In the genomic region with DNA sequence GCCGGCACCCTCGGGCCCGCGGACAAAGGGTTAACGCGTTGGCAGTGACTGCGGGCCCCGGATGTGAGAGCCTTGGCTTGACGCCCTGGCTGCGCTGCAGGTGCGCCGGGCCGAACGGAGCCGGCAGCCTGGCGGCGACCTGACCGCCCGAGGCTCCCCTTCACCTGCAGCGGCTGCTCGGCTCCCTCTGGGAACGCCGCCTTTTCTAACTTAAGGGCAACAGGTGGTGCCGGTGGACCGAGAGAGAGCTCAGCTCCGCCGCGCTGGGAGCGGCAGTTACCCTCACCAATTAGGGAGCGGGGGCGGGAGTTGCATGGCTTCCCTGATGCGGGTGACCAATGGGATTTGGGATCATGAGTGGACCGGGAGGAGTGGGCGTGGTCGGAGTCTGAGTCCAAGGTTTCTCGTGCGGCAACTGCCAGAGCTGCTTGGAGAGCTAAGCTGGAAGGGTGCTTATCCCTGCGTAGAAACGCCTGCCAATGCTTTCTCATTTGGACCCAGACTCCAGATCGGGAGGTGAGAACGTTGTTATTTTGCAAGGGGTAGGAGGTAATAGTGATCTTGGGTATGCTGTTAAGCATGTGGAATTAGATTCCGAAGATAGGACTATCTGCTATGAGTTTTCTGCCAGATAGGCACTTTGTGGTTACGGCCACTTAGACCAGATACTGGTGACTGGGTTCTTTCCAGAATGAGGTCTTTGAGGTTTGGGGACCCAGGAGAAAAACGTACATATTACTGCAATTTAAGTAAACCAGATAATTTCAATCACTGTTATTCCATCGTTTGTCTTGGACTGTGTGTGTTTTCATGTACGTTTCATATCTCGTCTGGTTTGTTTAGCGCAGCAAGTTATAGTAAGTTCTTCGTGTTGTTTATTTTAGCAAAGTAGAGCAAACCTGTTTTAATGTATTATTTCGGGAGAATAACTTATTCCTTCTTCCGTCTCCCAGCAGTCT, we compare ENCODE assay signal across 8 cellular contexts. TPM values are rescaled to one million over a fixed set of nuclear protein-coding genes. Genes with fewer than 3 reads are reported as not detected.
DNase-seq lines count a peak whose midpoint lies in the region; ATAC-seq and TF ChIP-seq lines count a peak whose summit lies in the region.

A gene with protein sequence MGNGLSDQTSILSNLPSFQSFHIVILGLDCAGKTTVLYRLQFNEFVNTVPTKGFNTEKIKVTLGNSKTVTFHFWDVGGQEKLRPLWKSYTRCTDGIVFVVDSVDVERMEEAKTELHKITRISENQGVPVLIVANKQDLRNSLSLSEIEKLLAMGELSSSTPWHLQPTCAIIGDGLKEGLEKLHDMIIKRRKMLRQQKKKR (plus strand): TSS at position 421 of the 959 bp plus-strand sequence. CDS start 622 bp downstream, outside the sequence.

- peaks cover 53% of the 10 kb centered on the region for H3K36me3 Mint-ChIP-seq in Calu3 (ENCODE audit: insufficient read depth, unreplicated experiment)

- BruUV-seq in Calu3 (replicated peaks; lab: Mats Ljungman, UMichigan): no TSS peak

- H3K4me1 ChIP-seq in HUES64 (ENCODE audit: insufficient read depth, low read length): peaks cover 24% of the 10 kb centered on the region

- peaks cover 50% of the 10 kb centered on the region for H3K4me1 Mint-ChIP-seq in Calu3 (ENCODE audit: low read depth, unreplicated experiment)

- no peaks in the 10 kb centered on the region for H3K27me3 ChIP-seq in HUES64 (ENCODE audit: insufficient read depth, low read length)

- WGBS in HUES64: 1% methylated on average over 51 of the region's 51 CpGs

- H3K4me3 Mint-ChIP-seq in Calu3 (ENCODE audit: low read depth, unreplicated experiment): peak within 1 kb of the TSS; percentile 78

- peaks cover 18% of the 10 kb centered on the region; the same call in 1 of the 2 replicates for H3K36me3 ChIP-seq in HUES64 (ENCODE audit: insufficient read depth, low read length)

- peak within 1 kb of the TSS; percentile 86 for H3K27ac Mint-ChIP-seq in Calu3 (ENCODE audit: unreplicated experiment)

- no peaks in the 10 kb centered on the region for H3K9me3 ChIP-seq in HUES64 (ENCODE audit: insufficient read depth, low read depth, low read length)

- ATAC-seq in GM21515 (IDR thresholded peaks at IDR 0.05; ENCODE audit: unreplicated experiment): peak; percentile 85

- peak within 1 kb of the TSS; percentile 85 for H3K9ac ChIP-seq in HUES64 (ENCODE audit: low read depth, low read length)

- TF ChIP-seq CTCF in Calu3 (IDR thresholded peaks at IDR 0.05; ENCODE audit: unreplicated experiment) (peak; percentile 8), epithelial cell of esophagus (IDR thresholded peaks at IDR 0.05; ENCODE audit: insufficient read depth, low read depth, low read length, missing control alignments) (peak; percentile 46)

- intact Hi-C loops in Calu3 (cut with micrococcal nuclease; ENCODE audit: unreplicated experiment): loop anchor here (1.0 to 5.0 kb wide), 8 partner anchors 31 to 491 kb away; no protein-coding TSS in a partner anchor

- H3K27me3 Mint-ChIP-seq in Calu3 (ENCODE audit: unreplicated experiment): no peaks in the 10 kb centered on the region

- no peaks in the 10 kb centered on the region for H3K9me3 Mint-ChIP-seq in Calu3 (ENCODE audit: low read depth, unreplicated experiment)

- CTCF ChIA-PET in Calu3 (lab: Charles Lee): interaction anchor here (0.6 to 2.8 kb wide), 37 partner anchors 9 to 579 kb away, joined by 3 to 54 read pairs (median 5); a partner anchor contains a TSS

- H3K27ac ChIP-seq in HUES64 (ENCODE audit: low read depth, low read length): peak within 1 kb of the TSS; percentile 85

- H3K4me3 ChIP-seq in HUES64 (ENCODE audit: low read length) (peak within 1 kb of the TSS; percentile 77), epithelial cell of esophagus (ENCODE audit: low read length) (peak within 1 kb of the TSS; percentile 94)

- DNase-seq in Calu3 (peak; percentile 100), OCI-M2 (lab: John Stamatoyannopoulos, UW; ENCODE audit: unreplicated experiment) (peak; percentile 90), activated T-cell treated with anti-CD3 and anti-CD28 coated beads for 48 hours (ENCODE audit: low read depth) (peak; percentile 84), epithelial cell of esophagus (ENCODE audit: low read depth) (peak; percentile 100), middle frontal gyrus (ENCODE audit: extremely low spot score, low spot score) (peak; percentile 96)
- DNase-seq in stimulated activated CD8-positive, alpha-beta memory T cell treated with anti-CD3 and anti-CD28 coated beads, Interleukin-2, amount 100 ng/mL, for 1 hour (ENCODE audit: low read depth in 2 of 2): peak; percentile 73 to 75

RNA-seq across cellular contexts. Expression of the gene that starts here (rescaled TPM):
- total RNA-seq in Calu3 (2022): 30.6 and 31.9 TPM in 2 replicates
- polyA plus RNA-seq in HUES64 (2013, experiment 1 of 2): 28.1 TPM
- polyA plus RNA-seq in HUES64 (2013, experiment 2 of 2): 37.7 TPM

Comparison
In these comparisons a context has a peak if more than half of its experiments do, and no peak if none do; other contexts are left out.
1. Peak in every context shown above with its lines: DNase-seq, ATAC-seq, H3K4me3 ChIP-seq and H3K27ac ChIP-seq.